In genomic region chr2:177165731-177166711, GRCh38 we compare ENCODE assay signal across 8 cellular contexts. TPM values are rescaled to one million over a fixed set of nuclear protein-coding genes. Genes with fewer than 3 reads are reported as not detected.
DNase-seq lines count a peak whose midpoint lies in the region; ATAC-seq and TF ChIP-seq lines count a peak whose summit lies in the region.

No MANE protein-coding gene starts in this region.

- DNase-seq in COLO829 (ENCODE audit: low spot score), result peak; percentile 49
- peak in 1 of 2 experiments; percentile 75 for DNase-seq in SJSA1 (ENCODE audit: low read depth in 1 of 2, low spot score in 2 of 2)
- DNase-seq in epithelial cell of esophagus (ENCODE audit: low read depth), result peak; percentile 55
- peak in 3 of 10 donors; percentile 36 to 41 (median 37) for DNase-seq in naive thymus-derived CD8-positive, alpha-beta T cell
- no peak for DNase-seq in RWPE1 (ENCODE audit: low spot score)
- no peak for DNase-seq in AG08396 (ENCODE audit: low spot score)

- TF ChIP-seq CTCF in epithelial cell of esophagus (IDR thresholded peaks at IDR 0.05; ENCODE audit: insufficient read depth, low read depth, low read length, missing control alignments), result no peak
- no peak for TF ChIP-seq CTCF in RWPE1 (conservative IDR thresholded peaks at IDR 0.05; ENCODE audit: low read depth)

- H3K4me1 Mint-ChIP-seq in naive thymus-derived CD8-positive, alpha-beta T cell, result peaks cover 7 to 20% (median 16%) of the 10 kb centered on the region in 4 donors

- peaks cover 0 to 2% (median 0%) of the 10 kb centered on the region in 5 donors for H3K27me3 Mint-ChIP-seq in naive thymus-derived CD8-positive, alpha-beta T cell

- peak; percentile 41 for TF ChIP-seq POLR2A in GM19099 (IDR thresholded peaks at IDR 0.05; ENCODE audit: extremely low read depth, insufficient read length, low read depth)

- POLR2A ChIA-PET in naive thymus-derived CD8-positive, alpha-beta T cell (lab: Charles Lee), result interaction anchor here (0.5 to 4.6 kb wide), 8 partner anchors 8 to 168 kb away, joined by 3 to 124 read pairs (median 4); partner anchors contain the start of genes HNRNPA3 and NFE2L2
- POLR2A ChIA-PET in RWPE1 (lab: Yijun Ruan, JAX; ENCODE audit: low non-redundant PET), result interaction anchor here (0.7 kb wide), 1 partner anchor 47 kb away, joined by 3 read pairs; the partner anchor contains the start of gene HNRNPA3

- H3K27ac ChIP-seq in SJSA1, result peak overlapping the region; percentile 84
- H3K27ac ChIP-seq in RWPE1, result no peak overlapping the region

- no peaks in the 10 kb centered on the region for H3K27me3 ChIP-seq in SJSA1 (replicated peaks)

- CTCF ChIA-PET in RWPE1 (lab: Yijun Ruan, JAX), result interaction anchor here (0.5 to 1.6 kb wide), 7 partner anchors 17 to 171 kb away, joined by 3 to 8 read pairs (median 4); no protein-coding TSS in a partner anchor

- H3K9me3 Mint-ChIP-seq in naive thymus-derived CD8-positive, alpha-beta T cell, result no peaks in the 10 kb centered on the region

- no peaks in the 10 kb centered on the region for H3K36me3 ChIP-seq in SJSA1

- H3K27ac Mint-ChIP-seq in naive thymus-derived CD8-positive, alpha-beta T cell, result peak overlapping the region in 5 of 10 donors; percentile 48 to 92 (median 85)

- H3K4me3 ChIP-seq in SJSA1 (0 out of 2 replicates have a peak overlapping the region, but pooled peaks have one; percentile 1), epithelial cell of esophagus (ENCODE audit: low read length) (no peak overlapping the region)

- H3K4me3 Mint-ChIP-seq in naive thymus-derived CD8-positive, alpha-beta T cell, result peak overlapping the region in 8 of 10 donors; percentile 49 to 79 (median 74)

- H3K4me1 ChIP-seq in SJSA1 (replicated peaks), result peaks cover 65% of the 10 kb centered on the region

- H3K9me3 ChIP-seq in SJSA1 (replicated peaks), result no peaks in the 10 kb centered on the region

- ATAC-seq in HG03139 (IDR thresholded peaks at IDR 0.05; ENCODE audit: unreplicated experiment), result peak; percentile 55
- peak; percentile 58 to 62 for ATAC-seq in naive thymus-derived CD8-positive, alpha-beta T cell

- H3K36me3 Mint-ChIP-seq in naive thymus-derived CD8-positive, alpha-beta T cell, result no peaks in the 10 kb centered on the region

RNA-seq across cellular contexts. Expression of gene HNRNPA3, which starts 46.6 kb away (rescaled TPM):
- 48.1 and 73.1 TPM in 2 replicates for total RNA-seq in SJSA1 (2014; rRNA removed; shearing (Covaris generic))
- total RNA-seq in naive thymus-derived CD8-positive, alpha-beta T cell, result 100 to 1,000 TPM; 156 to 158 TPM
- 10 to 100 TPM; 47.6 to 56.6 (median 52.1) TPM for polyA plus RNA-seq in naive thymus-derived CD8-positive, alpha-beta T cell

Comparison
In these comparisons a context has a peak if more than half of its experiments do, and no peak if none do; other contexts are left out.
1. DNase-seq: peak in COLO829 (single experiment) and epithelial cell of esophagus (single experiment); none in RWPE1 (single experiment) and AG08396 (single experiment).